In the genomic region with DNA sequence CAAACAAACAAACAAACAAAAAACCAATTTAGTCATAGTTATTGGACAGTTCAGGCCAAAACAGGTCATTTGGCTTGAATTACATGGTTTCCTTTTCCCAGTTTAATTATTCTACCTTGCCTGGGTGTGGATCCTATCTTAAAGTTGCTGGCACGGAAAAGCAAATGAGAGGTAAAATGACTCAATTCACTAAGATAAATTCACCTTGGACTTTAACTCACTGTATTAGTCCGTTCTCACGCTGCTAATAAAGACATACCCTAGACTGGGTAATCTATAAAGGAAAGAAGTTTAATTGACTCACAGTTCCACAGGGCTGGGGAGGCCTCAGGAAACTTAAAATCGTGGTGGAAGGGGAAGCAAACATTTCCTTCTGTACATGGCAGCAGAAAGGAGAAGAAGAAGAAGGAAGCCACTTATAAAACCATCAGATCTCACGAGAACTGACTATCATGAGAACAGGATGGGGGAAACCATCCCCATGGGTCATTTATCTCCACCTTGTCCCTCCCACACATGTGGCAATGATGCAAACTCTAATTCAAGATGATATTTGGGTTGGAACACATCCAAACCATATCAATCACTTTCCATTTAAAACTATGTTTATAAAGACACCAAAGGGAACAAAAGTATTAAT, we compare ENCODE assay signal across 23 cellular contexts. TPM values are rescaled to one million over a fixed set of nuclear protein-coding genes. Genes with fewer than 3 reads are reported as not detected.
DNase-seq lines count a peak whose midpoint lies in the region; ATAC-seq, FAIRE-seq and TF ChIP-seq lines count a peak whose summit lies in the region.
"Had no signal": no experiment of that assay in that cellular context is flagged by ENCODE, and none has a peak within 500 bp of the region (broad histone marks: within the 10 kb centered on the region; RNA-seq: fewer than 3 reads in every experiment).

No MANE protein-coding gene starts in this region.

- no peak for TF ChIP-seq RAD21 in K562 (CRISPR knock-in tag; conservative IDR thresholded peaks at IDR 0.05 in 1 of 2, IDR thresholded peaks at IDR 0.05 in 1 of 2)

- H3K9me1 ChIP-seq in K562 (ENCODE audit: control insufficient read depth, insufficient read depth, low read length) = no peaks in the 10 kb centered on the region

- DNase-seq in HL-60 (ENCODE audit: low read depth in 1 of 2, low spot score in 1 of 2) (peak; percentile 61 to 65), NB4 (ENCODE audit: low read depth) (peak; percentile 47), K562 (ENCODE audit: extremely low read depth in 1 of 4, low spot score in 3 of 4) (no peak), PC-3 (no peak), Right ventricle myocardium inferior (ENCODE audit: missing footprints) (no peak)
- no peak for DNase-seq in naive thymus-derived CD4-positive, alpha-beta T cell
- DNase-seq: CD8-positive, alpha-beta T cell; DMS53; EL; HCEC 1CT; NCI-H1105 treated with DMSO at 0.1 percent for 48 hours; NCI-H1694; NCI-H510A; NCI-H774; Right ventricle myocardium superior; SK-N-SH had no signal

- intact Hi-C loops in K562 (cut with micrococcal nuclease) = no loop called here
- intact Hi-C loops in PC-3 (cut with micrococcal nuclease) = no loop called here
- intact Hi-C loops in naive thymus-derived CD4-positive, alpha-beta T cell (cut with micrococcal nuclease) = no loop called here
- intact Hi-C loops in Right ventricle myocardium inferior (cut with DNase I) = no loop called here

- WGBS in K562 (ENCODE audit: insufficient coverage, low coverage, missing lambda C conversion rate) = 0% methylated on average over 5 of the region's 5 CpGs

- H3K36me3 ChIP-seq in BLaER1 treated with 17β-estradiol and CSF1 and Interleukin-3, amounts not matched to agents 10 nM and 100 nM = no peaks in the 10 kb centered on the region
- H3K36me3 ChIP-seq in K562 (ENCODE audit: control insufficient read depth, insufficient read depth, low read length) (no peaks in the 10 kb centered on the region), PC-3 (ENCODE audit: low read depth, low read length) (no peaks in the 10 kb centered on the region)
- H3K36me3 ChIP-seq in naive thymus-derived CD4-positive, alpha-beta T cell (ENCODE audit: control insufficient read depth in 2 of 3, insufficient read depth in 3 of 3, low read length in 3 of 3) = no peaks in the 10 kb centered on the region
- H3K36me3 ChIP-seq: BLaER1 had no signal

- H3K27ac Mint-ChIP-seq in naive thymus-derived CD4-positive, alpha-beta T cell = no peak overlapping the region
- H3K27ac Mint-ChIP-seq: CD8-positive, alpha-beta T cell; GM23338 had no signal

- H2AFZ ChIP-seq in K562 (ENCODE audit: low read depth, low read length) (no peak overlapping the region), PC-3 (ENCODE audit: low read length) (no peak overlapping the region)
- H2AFZ ChIP-seq: GM23338 had no signal

- H3K9me3 Mint-ChIP-seq in naive thymus-derived CD4-positive, alpha-beta T cell = no peaks in the 10 kb centered on the region
- H3K9me3 Mint-ChIP-seq: CD8-positive, alpha-beta T cell had no signal

- BruUV-seq in K562 (replicated peaks; lab: Mats Ljungman, UMichigan) (no TSS peak), PC-3 (replicated peaks; lab: Mats Ljungman, UMichigan) (no TSS peak)

- H3K4me3 Mint-ChIP-seq in naive thymus-derived CD4-positive, alpha-beta T cell = no peak overlapping the region
- H3K4me3 Mint-ChIP-seq: CD8-positive, alpha-beta T cell; GM23338 had no signal

- CTCF ChIA-PET in K562 (lab: Yijun Ruan, JAX; ENCODE audit: low intra/inter-chr PET ratio) = no interaction called here
- CTCF ChIA-PET in PC-3 (lab: Charles Lee) = no interaction called here
- CTCF ChIA-PET in naive thymus-derived CD4-positive, alpha-beta T cell (lab: Charles Lee) = no interaction called here

- H3K27ac ChIP-seq in BLaER1 treated with 17β-estradiol and CSF1 and Interleukin-3, amounts not matched to agents 10 nM and 100 nM = no peak overlapping the region
- H3K27ac ChIP-seq in HL-60 (replicated peaks) (peak overlapping the region; percentile 44), K562 (ENCODE audit: extremely low read depth, low read depth, low read length) (no peak overlapping the region), PC-3 (ENCODE audit: low read length) (no peak overlapping the region)
- no peak overlapping the region for H3K27ac ChIP-seq in naive thymus-derived CD4-positive, alpha-beta T cell (ENCODE audit: low read depth, low read length)
- H3K27ac ChIP-seq: BLaER1, KMS-11 had no signal

- H3K27me3 Mint-ChIP-seq in naive thymus-derived CD4-positive, alpha-beta T cell = no peaks in the 10 kb centered on the region

- no peak for TF ChIP-seq EP300 in K562 (IDR thresholded peaks at IDR 0.05; ENCODE audit: low read length)

- no peaks in the 10 kb centered on the region for H3K36me3 Mint-ChIP-seq in naive thymus-derived CD4-positive, alpha-beta T cell
- H3K36me3 Mint-ChIP-seq: CD8-positive, alpha-beta T cell had no signal

- no peak overlapping the region for H3K9ac ChIP-seq in BLaER1 treated with 17β-estradiol and CSF1 and Interleukin-3, amounts not matched to agents 10 nM and 100 nM
- H3K9ac ChIP-seq in K562 (ENCODE audit: insufficient read depth in 1 of 2, low read depth in 2 of 2, low read length in 2 of 2) (no peak overlapping the region), PC-3 (ENCODE audit: low read length) (no peak overlapping the region)
- H3K9ac ChIP-seq: BLaER1, KMS-11, SK-N-SH had no signal

- FAIRE-seq in K562 (lab: Jason Lieb, UNC) = no peak
- FAIRE-seq: GM12892, GM18507, RCC 7860 had no signal

- no peaks in the 10 kb centered on the region for H4K20me1 ChIP-seq in BLaER1 treated with 17β-estradiol and CSF1 and Interleukin-3, amounts not matched to agents 10 nM and 100 nM
- H4K20me1 ChIP-seq in K562 (replicated peaks; ENCODE audit: control insufficient read depth, insufficient read depth, low read length) (no peaks in the 10 kb centered on the region), PC-3 (ENCODE audit: low read length) (no peaks in the 10 kb centered on the region)
- H4K20me1 ChIP-seq: BLaER1 had no signal

- peaks cover 9 to 52% (median 26%) of the 10 kb centered on the region in 11 experiments; a peak in 17 of 22 replicates for H3K9me3 ChIP-seq in BLaER1 treated with 17β-estradiol and CSF1 and Interleukin-3, amounts not matched to agents 10 nM and 100 nM (replicated peaks in 1 of 11)
- no peaks in the 10 kb centered on the region for H3K9me3 ChIP-seq in K562 (replicated peaks; ENCODE audit: control insufficient read depth, insufficient read depth, low read depth, low read length)
- no peaks in the 10 kb centered on the region for H3K9me3 ChIP-seq in PC-3 (ENCODE audit: low read length)
- H3K9me3 ChIP-seq in naive thymus-derived CD4-positive, alpha-beta T cell (ENCODE audit: control insufficient read depth in 2 of 3, low read length in 3 of 3) = no peaks in the 10 kb centered on the region
- H3K9me3 ChIP-seq: SK-N-SH had no signal

- peak overlapping the region in 8 of 11 experiments; percentile 1 to 35 (median 15); a peak in 4 of 22 replicates for H3K4me2 ChIP-seq in BLaER1 treated with 17β-estradiol and CSF1 and Interleukin-3, amounts not matched to agents 10 nM and 100 nM
- H3K4me2 ChIP-seq in K562 (ENCODE audit: insufficient read depth, low read length) (no peak overlapping the region), PC-3 (ENCODE audit: low read length) (no peak overlapping the region)
- H3K4me2 ChIP-seq: BLaER1, GM23338, KMS-11, SK-N-SH had no signal

- H3K9me2 ChIP-seq in PC-3 (replicated peaks; ENCODE audit: low read length) = no peaks in the 10 kb centered on the region
- H3K9me2 ChIP-seq: SK-N-SH had no signal

- peak; percentile 31; the same call in 2 of the 3 replicates for ATAC-seq in K562
- no peak for ATAC-seq in PC-3
- no peak for ATAC-seq in naive thymus-derived CD4-positive, alpha-beta T cell
- ATAC-seq in Right ventricle myocardium inferior = no peak
- ATAC-seq: CD8-positive, alpha-beta T cell; GM23338 had no signal

- no peaks in the 10 kb centered on the region for H3F3A ChIP-seq in PC-3 (ENCODE audit: low read length, unreplicated experiment)

- POLR2A ChIA-PET in K562 (lab: Yijun Ruan, JAX) (interaction anchor here (0.7 to 1.7 kb wide), 2 partner anchors 23 to 200 kb away, joined by 3 read pairs; partner anchors contain the start of gene TRAPPC8), PC-3 (lab: Charles Lee; ENCODE audit: unreplicated experiment) (no interaction called here)
- POLR2A ChIA-PET in naive thymus-derived CD4-positive, alpha-beta T cell (lab: Charles Lee) = interaction anchor here (1.0 kb wide), 1 partner anchor 54 kb away, joined by 5 read pairs; no protein-coding TSS in a partner anchor

- H3K79me2 ChIP-seq in K562 (ENCODE audit: control insufficient read depth, insufficient read depth, low read length) (no peaks in the 10 kb centered on the region), PC-3 (ENCODE audit: low read length) (no peaks in the 10 kb centered on the region)

- H3K27me3 ChIP-seq in BLaER1 treated with 17β-estradiol and CSF1 and Interleukin-3, amounts not matched to agents 10 nM and 100 nM = no peaks in the 10 kb centered on the region
- H3K27me3 ChIP-seq in HL-60 (ENCODE audit: insufficient read depth, poor library complexity, severe bottlenecking) = no peaks in the 10 kb centered on the region
- peaks cover 6 to 19% of the 10 kb centered on the region in 2 experiments; a peak in 3 of 5 replicates for H3K27me3 ChIP-seq in K562 (ENCODE audit: control insufficient read depth in 2 of 2, insufficient read depth in 2 of 2, low read length in 2 of 2)
- H3K27me3 ChIP-seq in PC-3 (ENCODE audit: low read length) = no peaks in the 10 kb centered on the region
- H3K27me3 ChIP-seq in naive thymus-derived CD4-positive, alpha-beta T cell (ENCODE audit: control insufficient read depth in 2 of 2, insufficient read depth in 2 of 2, low read length in 2 of 2) = no peaks in the 10 kb centered on the region
- H3K27me3 ChIP-seq: BLaER1 had no signal

- H3K4me1 ChIP-seq in BLaER1 treated with 17β-estradiol and CSF1 and Interleukin-3, amounts not matched to agents 10 nM and 100 nM = peaks cover 0 to 9% (median 0%) of the 10 kb centered on the region in 10 experiments; a peak in 6 of 20 replicates
- H3K4me1 ChIP-seq in K562 (replicated peaks in 1 of 2; ENCODE audit: control insufficient read depth in 2 of 2, insufficient read depth in 2 of 2, low read length in 2 of 2) = no peaks in the 10 kb centered on the region
- no peaks in the 10 kb centered on the region for H3K4me1 ChIP-seq in PC-3 (ENCODE audit: insufficient read depth, low read length)
- H3K4me1 ChIP-seq in naive thymus-derived CD4-positive, alpha-beta T cell (ENCODE audit: control insufficient read depth in 2 of 2, insufficient read depth in 2 of 2, low read length in 2 of 2) = no peaks in the 10 kb centered on the region

- no peak for TF ChIP-seq POLR2A in NB4 (IDR thresholded peaks at IDR 0.05; ENCODE audit: extremely low read depth, insufficient read length)
- TF ChIP-seq POLR2A in K562 (conservative IDR thresholded peaks at IDR 0.05) = no peak

- H3K4me3 ChIP-seq in BLaER1 treated with 17β-estradiol and CSF1 and Interleukin-3, amounts not matched to agents 10 nM and 100 nM = no peak overlapping the region
- H3K4me3 ChIP-seq in HL-60 (replicated peaks; ENCODE audit: insufficient read depth, low read length) (no peak overlapping the region), NB4 (ENCODE audit: low read depth, low read length) (no peak overlapping the region), K562 (no peak overlapping the region), PC-3 (ENCODE audit: low read length) (no peak overlapping the region)
- no peak overlapping the region for H3K4me3 ChIP-seq in naive thymus-derived CD4-positive, alpha-beta T cell (ENCODE audit: low read length)
- H3K4me3 ChIP-seq: BLaER1, GM23338 had no signal

- TF ChIP-seq CTCF in HL-60 (IDR thresholded peaks at IDR 0.05; ENCODE audit: insufficient read depth, low read length) = no peak
- TF ChIP-seq CTCF in NB4 (IDR thresholded peaks at IDR 0.05; ENCODE audit: low read depth, low read length) = no peak
- no peak for TF ChIP-seq CTCF in K562 (IDR thresholded peaks at IDR 0.05 in 2 of 3, conservative IDR thresholded peaks at IDR 0.05 in 1 of 3; ENCODE audit: insufficient read depth in 2 of 3, low read depth in 1 of 3, low read length in 3 of 3)
- no peak for TF ChIP-seq CTCF in PC-3 (conservative IDR thresholded peaks at IDR 0.05; ENCODE audit: low read depth, low read length)

- in situ Hi-C loops in K562 (cut with MboI) = loop anchor here (5.0 kb wide), 1 partner anchor 403 kb away; no protein-coding TSS in a partner anchor

- H3K4me1 Mint-ChIP-seq in naive thymus-derived CD4-positive, alpha-beta T cell = no peaks in the 10 kb centered on the region

RNA-seq across cellular contexts. Expression of gene TRAPPC8, which starts 22.5 kb away (rescaled TPM):
- total RNA-seq in K562 (2011; cell fraction: chromatin; rRNA removed; ENCODE audit: low replicate concordance) = 99.2 and 180 TPM in 2 replicates
- 35.4 and 45.1 TPM in 2 replicates for total RNA-seq in K562 (2011; cell fraction: nucleolus; rRNA removed)
- 83.7 and 87.3 TPM in 2 replicates for total RNA-seq in K562 (2011; cell fraction: nucleoplasm; rRNA removed)
- 28.0 and 28.8 TPM in 2 replicates for total RNA-seq in K562 (2014; rRNA removed)
- 49.2 and 58.0 TPM in 2 replicates for total RNA-seq in K562 (2014; rRNA removed; fragmentation: Illumina TruSeq; extraction: Trizol)
- total RNA-seq in K562 (2015; rRNA removed; fragmentation: Illumina TruSeq; extraction: Trizol) = 56.7 and 62.5 TPM in 2 replicates
- total RNA-seq in K562 (2021) = 44.6 and 52.4 TPM in 2 replicates
- 111 and 115 TPM in 2 replicates for polyA plus RNA-seq in K562 (2011; rRNA removed)
- 37.7 and 70.5 TPM in 2 replicates for polyA plus RNA-seq in K562 (2011; cell fraction: cytosol; rRNA removed)
- 148 and 192 TPM in 2 replicates for polyA plus RNA-seq in K562 (2011; cell fraction: nucleus; rRNA removed)
- 20.5 and 27.4 TPM in 2 replicates for polyA plus RNA-seq in K562 (2012)
- polyA plus RNA-seq in K562 (2014; fragmentation: Illumina TruSeq; extraction: Trizol) = 30.8 and 31.0 TPM in 2 replicates
- 10 to 100 TPM; 20.1 to 23.4 TPM for polyA plus RNA-seq in K562 (2014; fragmentation: Nextera tagmentation; extraction: Ambion mirVana)
- polyA plus RNA-seq in K562 (2014; rRNA removed) = 35.6 and 51.2 TPM in 2 replicates
- polyA minus RNA-seq in K562 (2011; rRNA and poly(A)+ RNA removed) = 151 and 174 TPM in 2 replicates
- 24.9 and 37.6 TPM in 2 replicates for polyA minus RNA-seq in K562 (2011; cell fraction: cytosol; rRNA and poly(A)+ RNA removed)
- polyA minus RNA-seq in K562 (2011; cell fraction: nucleus; rRNA and poly(A)+ RNA removed) = 34.6 and 61.4 TPM in 2 replicates
- 10.2 and 14.7 TPM in 2 replicates for total RNA-seq in PC-3 (2014; rRNA removed)
- total RNA-seq in naive thymus-derived CD4-positive, alpha-beta T cell = 10 to 100 TPM; 31.0 to 62.7 (median 44.3) TPM
- 10 to 100 TPM; 16.4 to 29.9 TPM for polyA plus RNA-seq in naive thymus-derived CD4-positive, alpha-beta T cell
- 30.9 TPM for total RNA-seq in Right ventricle myocardium inferior

RNA-seq across cellular contexts. Expression of gene RNF125, which starts 53.2 kb away (rescaled TPM):
- 0.25 TPM in 1 of 2 replicates, not detected in the other for total RNA-seq in K562 (2011; cell fraction: chromatin; rRNA removed; ENCODE audit: low replicate concordance)
- 0.17 TPM in 1 of 2 replicates, not detected in the other for total RNA-seq in K562 (2011; cell fraction: nucleolus; rRNA removed)
- 0.07 TPM in 1 of 2 replicates, not detected in the other for total RNA-seq in K562 (2011; cell fraction: nucleoplasm; rRNA removed)
- total RNA-seq in K562 (2014; rRNA removed) (under 0.01 and 0.05 TPM in 2 replicates), K562 (2014; rRNA removed; fragmentation: Illumina TruSeq; extraction: Trizol) (0.04 and 0.13 TPM in 2 replicates), K562 (2015; rRNA removed; fragmentation: Illumina TruSeq; extraction: Trizol) (0.11 TPM in 1 of 2 replicates, not detected in the other), K562 (2021) (0.09 and 0.13 TPM in 2 replicates), PC-3 (2014; rRNA removed) (1.1 and 1.2 TPM in 2 replicates), Right ventricle myocardium inferior (5.6 TPM)
- polyA plus RNA-seq in K562 (2011; rRNA removed) (0.12 and 0.29 TPM in 2 replicates), K562 (2014; fragmentation: Illumina TruSeq; extraction: Trizol) (0.03 and 0.10 TPM in 2 replicates), K562 (2014; fragmentation: Nextera tagmentation; extraction: Ambion mirVana) (under 1 TPM in 1 of 2 experiments, not detected in 1; 0.01 TPM), K562 (2014; rRNA removed) (0.01 and 0.04 TPM in 2 replicates)
- 0.06 and 0.22 TPM in 2 replicates for polyA plus RNA-seq in K562 (2011; cell fraction: cytosol; rRNA removed)
- 0.03 and 0.11 TPM in 2 replicates for polyA plus RNA-seq in K562 (2011; cell fraction: nucleus; rRNA removed)
- 0.10 and 0.21 TPM in 2 replicates for polyA plus RNA-seq in K562 (2012)
- polyA minus RNA-seq in K562 (2011; rRNA and poly(A)+ RNA removed) = 0.06 and 0.11 TPM in 2 replicates
- polyA minus RNA-seq in K562 (2011; cell fraction: cytosol; rRNA and poly(A)+ RNA removed) = not detected in 2 replicates
- 0.13 TPM in 1 of 2 replicates, not detected in the other for polyA minus RNA-seq in K562 (2011; cell fraction: nucleus; rRNA and poly(A)+ RNA removed)
- 10 to 100 TPM; 30.3 to 59.8 (median 37.1) TPM for total RNA-seq in naive thymus-derived CD4-positive, alpha-beta T cell
- 10 to 100 TPM; 20.9 to 64.7 TPM for polyA plus RNA-seq in naive thymus-derived CD4-positive, alpha-beta T cell

Comparison
In these comparisons a context has a peak if more than half of its experiments do, and no peak if none do; other contexts are left out.
1. H3K4me2 ChIP-seq: peak in BLaER1 treated with 17β-estradiol and CSF1 and Interleukin-3, amounts not matched to agents 10 nM and 100 nM (8 of 11); none in K562 (single experiment) and PC-3 (single experiment).
2. DNase-seq: peak in HL-60 (2 of 2) and NB4 (single experiment); none in K562 (0 of 4), PC-3 (single experiment), naive thymus-derived CD4-positive, alpha-beta T cell (0 of 9) and Right ventricle myocardium inferior (single experiment).